24 cellular contexts compared by ENCODE assay signal in the genomic region with DNA sequence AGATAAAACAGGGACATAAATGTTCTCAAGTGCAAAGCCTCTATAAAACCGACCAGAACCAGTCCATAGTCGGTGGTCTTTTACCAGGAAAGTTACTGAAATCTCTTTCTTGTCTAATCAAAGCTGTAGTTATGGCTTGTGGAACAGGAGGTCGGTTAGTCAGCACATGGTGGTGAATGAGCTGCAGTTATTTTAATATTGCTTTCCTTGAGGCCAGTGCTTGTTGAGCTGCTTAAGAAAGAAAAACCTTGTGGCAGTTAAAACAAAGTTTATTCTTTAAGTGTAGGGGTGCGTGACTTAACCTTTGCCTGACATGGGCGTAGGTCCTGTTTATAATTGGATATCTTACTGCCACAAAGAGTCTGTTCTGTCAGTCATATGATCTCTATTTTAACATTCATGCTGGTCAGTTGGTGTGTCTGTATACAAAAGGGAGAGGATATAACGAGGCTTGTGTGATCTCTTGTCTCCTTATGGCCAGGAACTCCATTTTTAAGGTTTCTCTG.
"Had no signal": no experiment of that assay in that cellular context is flagged by ENCODE, and none has a peak within 500 bp of the region (broad histone marks: within the 10 kb centered on the region; RNA-seq: fewer than 3 reads in every experiment).

No MANE protein-coding gene starts in this region.

- H3K9me3 ChIP-seq: right lobe of liver, suprapubic skin, uterus had no signal

- H3K9me3 Mint-ChIP-seq: activated T-helper 17 cell treated with anti-CD3 and anti-CD28 coated beads, Interleukin-2, amount 50 U/mL, for 72 hours had no signal

- H3K36me3 ChIP-seq: right lobe of liver, suprapubic skin, uterus had no signal

- H3K4me3 ChIP-seq: right lobe of liver, skin epidermis, suprapubic skin, uterus had no signal

- H3K4me3 Mint-ChIP-seq: activated T-helper 17 cell treated with anti-CD3 and anti-CD28 coated beads, Interleukin-2, amount 50 U/mL, for 72 hours; brain; mesothelial cell of epicardium; stimulated activated naive CD8-positive, alpha-beta T cell treated with anti-CD3 and anti-CD28 coated beads, Interleukin-15, amount 100 ng/mL, for 72 hours; WTC11 had no signal

- H3K27me3 ChIP-seq: right lobe of liver, suprapubic skin, uterus had no signal

- H3K27me3 Mint-ChIP-seq: activated T-helper 17 cell treated with anti-CD3 and anti-CD28 coated beads, Interleukin-2, amount 50 U/mL, for 72 hours; stimulated activated naive CD8-positive, alpha-beta T cell treated with anti-CD3 and anti-CD28 coated beads, Interleukin-15, amount 100 ng/mL, for 72 hours had no signal

- H3K27ac Mint-ChIP-seq: activated naive CD4-positive, alpha-beta T cell treated with anti-CD3 and anti-CD28 coated beads, Interleukin-2, amount 50 U/mL, for 72 hours; mesothelial cell of epicardium; stimulated activated naive CD8-positive, alpha-beta T cell treated with anti-CD3 and anti-CD28 coated beads, Interleukin-15, amount 100 ng/mL, for 72 hours; WTC11 had no signal

- H3K4me1 Mint-ChIP-seq: mesothelial cell of epicardium, WTC11 had no signal

- H3K36me3 Mint-ChIP-seq: brain, mesothelial cell of epicardium had no signal

- ATAC-seq: activated naive CD4-positive, alpha-beta T cell treated with anti-CD3 and anti-CD28 coated beads, Interleukin-2, amount 50 U/mL, for 72 hours; activated T-helper 17 cell treated with anti-CD3 and anti-CD28 coated beads, Interleukin-2, amount 50 U/mL, for 72 hours; left ventricle myocardium superior; stimulated activated naive CD8-positive, alpha-beta T cell treated with anti-CD3 and anti-CD28 coated beads, Interleukin-15, amount 100 ng/mL, for 72 hours; WTC11 had no signal

- DNase-seq: activated T-cell treated with anti-CD3 and anti-CD28 coated beads, Interleukin-2, amount 50 U/mL, for 1 hour; aorta; caudate nucleus; dermis blood vessel endothelial cell; effector CD8-positive, alpha-beta T cell; glutamatergic neuron; hippocampal formation; left ventricle myocardium superior; mammary epithelial cell; occipital lobe; posterior cingulate gyrus; right lobe of liver; stimulated activated CD4-positive, alpha-beta T cell treated with anti-CD3 and anti-CD28 coated beads, Interleukin-1b, Interleukin-23, amount 100 ng/mL, for 48 hours; stimulated activated naive CD8-positive, alpha-beta T cell treated with anti-CD3 and anti-CD28 coated beads, Interleukin-15, amount 100 ng/mL, for 72 hours; T-helper 9 cell; trophoblast cell; uterus had no signal

- H3K27ac ChIP-seq: right lobe of liver, suprapubic skin, uterus had no signal

- H3K4me1 ChIP-seq: right lobe of liver, uterus had no signal
